In genomic region chr1:240816472-240816871, GRCh38 we compare ENCODE assay signal across 37 cellular contexts.
"Had no signal": no experiment of that assay in that cellular context is flagged by ENCODE, and none has a peak within 500 bp of the region (broad histone marks: within the 10 kb centered on the region; RNA-seq: fewer than 3 reads in every experiment).

No MANE protein-coding gene starts in this region.

- H3K4me1 Mint-ChIP-seq: activated naive CD4-positive, alpha-beta T cell treated with anti-CD3 and anti-CD28 coated beads, Interleukin-2, amount 10 ng/mL, durations not matched to agents 7 days and 5 days; activated naive CD4-positive, alpha-beta T cell treated with anti-CD3 and anti-CD28 coated beads, Interleukin-2, amount 50 U/mL, for 24 hours; activated naive CD8-positive, alpha-beta T cell treated with anti-CD3 and anti-CD28 coated beads for 36 hours; activated naive CD8-positive, alpha-beta T cell treated with anti-CD3 and anti-CD28 coated beads, Interleukin-2, amount 10 ng/mL, durations not matched to agents 7 days and 5 days; activated naive CD8-positive, alpha-beta T cell treated with anti-CD3 and anti-CD28 coated beads, Interleukin-2, amount 50 U/mL, for 24 hours; activated T-helper 17 cell treated with anti-CD3 and anti-CD28 coated beads, Interleukin-2, amount 50 U/mL, for 72 hours; central memory CD8-positive, alpha-beta T cell had no signal

- H3K36me3 ChIP-seq: adrenal gland, ascending aorta, brain microvascular endothelial cell, breast epithelium, cardiac muscle cell had no signal

- H3K9me3 ChIP-seq: adrenal gland, ascending aorta, body of pancreas, breast epithelium had no signal

- H3K4me1 ChIP-seq: adrenal gland, ascending aorta, body of pancreas, breast epithelium had no signal

- ATAC-seq: activated naive CD4-positive, alpha-beta T cell treated with anti-CD3 and anti-CD28 coated beads, Interleukin-2, amount 50 U/mL, for 72 hours; activated naive CD8-positive, alpha-beta T cell treated with anti-CD3 and anti-CD28 coated beads, Interleukin-2, amount 50 U/mL, for 24 hours; activated T-cell treated with anti-CD3 and anti-CD28 coated beads, Interleukin-2, amount 50 U/mL, for 4 hours; activated T-cell treated with anti-CD3 and anti-CD28 coated beads, Interleukin-2, amount 50 U/mL, for 72 hours; activated T-helper 17 cell treated with anti-CD3 and anti-CD28 coated beads, Interleukin-2, amount 50 U/mL, for 72 hours; body of pancreas had no signal

- H3K4me3 ChIP-seq: adrenal gland, ascending aorta, body of pancreas, breast epithelium, cardiac muscle cell had no signal

- H3K27me3 Mint-ChIP-seq: activated naive CD4-positive, alpha-beta T cell treated with anti-CD3 and anti-CD28 coated beads, Interleukin-2, amount 10 ng/mL, durations not matched to agents 7 days and 5 days; activated naive CD4-positive, alpha-beta T cell treated with anti-CD3 and anti-CD28 coated beads, Interleukin-2, amount 50 U/mL, for 24 hours; activated naive CD8-positive, alpha-beta T cell; activated naive CD8-positive, alpha-beta T cell treated with anti-CD3 and anti-CD28 coated beads for 36 hours; activated naive CD8-positive, alpha-beta T cell treated with anti-CD3 and anti-CD28 coated beads, Interleukin-2, amount 10 ng/mL, durations not matched to agents 7 days and 5 days; activated naive CD8-positive, alpha-beta T cell treated with anti-CD3 and anti-CD28 coated beads, Interleukin-2, amount 50 U/mL, for 24 hours; activated T-cell treated with anti-CD3 and anti-CD28 coated beads, Interleukin-2, amount 50 U/mL, for 24 hours; central memory CD8-positive, alpha-beta T cell had no signal

- H3K36me3 Mint-ChIP-seq: activated naive CD4-positive, alpha-beta T cell treated with anti-CD3 and anti-CD28 coated beads, Interleukin-2, amount 10 ng/mL, durations not matched to agents 7 days and 5 days; activated naive CD4-positive, alpha-beta T cell treated with anti-CD3 and anti-CD28 coated beads, Interleukin-2, amount 50 U/mL, for 24 hours; activated naive CD4-positive, alpha-beta T cell treated with anti-CD3 and anti-CD28 coated beads, Interleukin-2, amount 50 U/mL, for 72 hours; activated naive CD8-positive, alpha-beta T cell; activated naive CD8-positive, alpha-beta T cell treated with anti-CD3 and anti-CD28 coated beads for 36 hours; activated naive CD8-positive, alpha-beta T cell treated with anti-CD3 and anti-CD28 coated beads, Interleukin-2, amount 10 ng/mL, durations not matched to agents 7 days and 5 days; brain had no signal

- H3K4me3 Mint-ChIP-seq: activated naive CD4-positive, alpha-beta T cell treated with anti-CD3 and anti-CD28 coated beads for 36 hours; activated naive CD4-positive, alpha-beta T cell treated with anti-CD3 and anti-CD28 coated beads, Interleukin-2, amount 10 ng/mL, durations not matched to agents 7 days and 5 days; activated naive CD4-positive, alpha-beta T cell treated with anti-CD3 and anti-CD28 coated beads, Interleukin-2, amount 50 U/mL, for 24 hours; activated naive CD8-positive, alpha-beta T cell; activated naive CD8-positive, alpha-beta T cell treated with anti-CD3 and anti-CD28 coated beads for 36 hours; activated naive CD8-positive, alpha-beta T cell treated with anti-CD3 and anti-CD28 coated beads, Interleukin-2, amount 10 ng/mL, durations not matched to agents 7 days and 5 days; activated naive CD8-positive, alpha-beta T cell treated with anti-CD3 and anti-CD28 coated beads, Interleukin-2, amount 50 U/mL, for 24 hours; activated T-cell treated with anti-CD3 and anti-CD28 coated beads, Interleukin-2, amount 50 U/mL, for 24 hours; activated T-cell treated with anti-CD3 and anti-CD28 coated beads, Interleukin-2, amount 50 U/mL, for 4 hours; activated T-cell treated with anti-CD3 and anti-CD28 coated beads, Interleukin-2, amount 50 U/mL, for 72 hours; activated T-helper 1 cell treated with anti-CD3 and anti-CD28 coated beads, Interleukin-12 subunit alpha, Interleukin-12 subunit beta, Interleukin-2, Interleukin-4 antibody, amounts not matched to agents 30 ng/mL and 10 ng/mL and 1 ng/mL, durations not matched to agents 14 hours and 24 hours and 36 hours; activated T-helper 17 cell treated with anti-CD3 and anti-CD28 coated beads, Interleukin-2, amount 50 U/mL, for 72 hours; brain; central memory CD8-positive, alpha-beta T cell had no signal

- H3K27ac ChIP-seq: adrenal gland, ascending aorta, body of pancreas, brain microvascular endothelial cell, breast epithelium, cardiac muscle cell had no signal

- H3K9me3 Mint-ChIP-seq: activated naive CD4-positive, alpha-beta T cell treated with anti-CD3 and anti-CD28 coated beads, Interleukin-2, amount 10 ng/mL, durations not matched to agents 7 days and 5 days; activated naive CD4-positive, alpha-beta T cell treated with anti-CD3 and anti-CD28 coated beads, Interleukin-2, amount 50 U/mL, for 24 hours; activated naive CD8-positive, alpha-beta T cell treated with anti-CD3 and anti-CD28 coated beads for 36 hours; activated naive CD8-positive, alpha-beta T cell treated with anti-CD3 and anti-CD28 coated beads, Interleukin-2, amount 10 ng/mL, durations not matched to agents 7 days and 5 days; activated T-helper 1 cell treated with anti-CD3 and anti-CD28 coated beads, Interleukin-12 subunit alpha, Interleukin-12 subunit beta, Interleukin-2, Interleukin-4 antibody, amounts not matched to agents 30 ng/mL and 10 ng/mL and 1 ng/mL, durations not matched to agents 14 hours and 24 hours and 36 hours; activated T-helper 2 cell treated with anti-CD3 and anti-CD28 coated beads, Interferon-gamma antibody, Interleukin-2, Interleukin-4, amounts not matched to agents 10 μg/mL and 5 μg/mL and 100 μg/mL, durations not matched to agents 14 hours and 24 hours and 36 hours had no signal

- DNase-seq: activated effector memory CD4-positive, alpha-beta T cell treated with anti-CD3 and anti-CD28 coated beads, Interleukin-2, amount 50 U/mL, for 16 hours; activated effector memory CD4-positive, alpha-beta T cell treated with Interleukin-2 at 50 U/mL for 16 hours; activated gamma-delta T cell; activated gamma-delta T cell treated with Interleukin-2 at 50 U/mL for 16 hours; activated naive CD4-positive, alpha-beta T cell; activated naive CD4-positive, alpha-beta T cell treated with anti-CD3 and anti-CD28 coated beads for 36 hours; activated naive CD4-positive, alpha-beta T cell treated with anti-CD3 and anti-CD28 coated beads, Interleukin-2, amount 10 ng/mL, durations not matched to agents 7 days and 5 days; activated naive CD4-positive, alpha-beta T cell treated with anti-CD3 and anti-CD28 coated beads, Interleukin-2, amount 50 U/mL, for 16 hours; activated naive CD4-positive, alpha-beta T cell treated with Interleukin-2 at 50 U/mL for 16 hours; activated naive CD8-positive, alpha-beta T cell treated with anti-CD3 and anti-CD28 coated beads for 36 hours; activated naive CD8-positive, alpha-beta T cell treated with anti-CD3 and anti-CD28 coated beads, Interleukin-2, amount 10 ng/mL, durations not matched to agents 7 days and 5 days; activated naive CD8-positive, alpha-beta T cell treated with anti-CD3 and anti-CD28 coated beads, Interleukin-2, amount 50 U/mL, for 24 hours; activated T-cell treated with anti-CD3 and anti-CD28 coated beads, Interleukin-2, amount 50 U/mL, for 1 hour; activated T-cell treated with anti-CD3 and anti-CD28 coated beads, Interleukin-2, amount 50 U/mL, for 24 hours; activated T-cell treated with anti-CD3 and anti-CD28 coated beads, Interleukin-2, amount 50 U/mL, for 4 hours; activated T-cell treated with anti-CD3 and anti-CD28 coated beads, Interleukin-2, amount 50 U/mL, for 48 hours; activated T-cell treated with anti-CD3 and anti-CD28 coated beads, Interleukin-2, amount 50 U/mL, for 72 hours; adrenal gland; amniotic stem cell; amygdala; anterior cingulate cortex; aorta; body of pancreas; brain microvascular endothelial cell; central memory CD4-positive, alpha-beta T cell; cerebellar nuclear complex had no signal

- H3K27me3 ChIP-seq: adrenal gland, ascending aorta, body of pancreas, brain microvascular endothelial cell, breast epithelium, cardiac muscle cell had no signal

- H3K27ac Mint-ChIP-seq: activated naive CD4-positive, alpha-beta T cell treated with anti-CD3 and anti-CD28 coated beads for 36 hours; activated naive CD4-positive, alpha-beta T cell treated with anti-CD3 and anti-CD28 coated beads, Interleukin-2, amount 10 ng/mL, durations not matched to agents 7 days and 5 days; activated naive CD4-positive, alpha-beta T cell treated with anti-CD3 and anti-CD28 coated beads, Interleukin-2, amount 50 U/mL, for 24 hours; activated naive CD4-positive, alpha-beta T cell treated with anti-CD3 and anti-CD28 coated beads, Interleukin-2, amount 50 U/mL, for 72 hours; activated naive CD8-positive, alpha-beta T cell; activated naive CD8-positive, alpha-beta T cell treated with anti-CD3 and anti-CD28 coated beads for 36 hours; activated naive CD8-positive, alpha-beta T cell treated with anti-CD3 and anti-CD28 coated beads, Interleukin-2, amount 10 ng/mL, durations not matched to agents 7 days and 5 days; activated naive CD8-positive, alpha-beta T cell treated with anti-CD3 and anti-CD28 coated beads, Interleukin-2, amount 50 U/mL, for 24 hours; activated T-cell treated with anti-CD3 and anti-CD28 coated beads, Interleukin-2, amount 50 U/mL, for 24 hours; activated T-cell treated with anti-CD3 and anti-CD28 coated beads, Interleukin-2, amount 50 U/mL, for 72 hours; activated T-helper 1 cell treated with anti-CD3 and anti-CD28 coated beads, Interleukin-12 subunit alpha, Interleukin-12 subunit beta, Interleukin-2, Interleukin-4 antibody, amounts not matched to agents 30 ng/mL and 10 ng/mL and 1 ng/mL, durations not matched to agents 14 hours and 24 hours and 36 hours; activated T-helper 17 cell treated with anti-CD3 and anti-CD28 coated beads, Interleukin-2, amount 50 U/mL, for 72 hours; activated T-helper 2 cell treated with anti-CD3 and anti-CD28 coated beads, Interferon-gamma antibody, Interleukin-2, Interleukin-4, amounts not matched to agents 10 μg/mL and 5 μg/mL and 100 μg/mL, durations not matched to agents 14 hours and 24 hours and 36 hours; brain had no signal
